Comparison of ENCODE assay signal across 1 cellular context in genomic region chr18:48813833-48814489, GRCh38.
TF ChIP-seq lines count a peak whose summit lies in the region.

No MANE protein-coding gene starts in this region.

TF ChIP-seq in GM23338, 12 proteins besides CTCF, POLR2A, EP300 and RAD21 (continued from another document):
- TF ChIP-seq ZNF462 (CRISPR knock-in tag; IDR thresholded peaks at IDR 0.05) (no peak), REST (IDR thresholded peaks at IDR 0.05; ENCODE audit: unreplicated experiment) (no peak), ZNF114 (CRISPR knock-in tag; IDR thresholded peaks at IDR 0.05) (no peak), NANOG (IDR thresholded peaks at IDR 0.05; ENCODE audit: borderline replicate concordance) (no peak)
